Comparison of ENCODE assay signal across 8 cellular contexts in genomic region chr15:70466895-70467529, GRCh38.
DNase-seq lines count a peak whose midpoint lies in the region; ATAC-seq, FAIRE-seq and TF ChIP-seq lines count a peak whose summit lies in the region.

No MANE protein-coding gene starts in this region.

- DNase-seq in A549 (ENCODE audit: low read depth in 1 of 2, low spot score in 1 of 2) (peak; percentile 79 to 88), GF-D8 (lab: John Stamatoyannopoulos, UW) (peak; percentile 42), NAMALWA (ENCODE audit: low spot score) (peak; percentile 68), T-helper 17 cell (no peak), colonic mucosa (peak; percentile 52), lung (ENCODE audit: low spot score) (peak; percentile 48), thyroid gland (peak; percentile 54 to 60)

- CTCF ChIA-PET in A549 (lab: Yijun Ruan, JAX), result interaction anchor here (0.6 to 9.8 kb wide), 102 partner anchors 9 to 999 kb away, joined by 3 to 111 read pairs (median 4); partner anchors contain the start of gene TLE3

- peaks cover 16% of the 10 kb centered on the region for H3K4me1 Mint-ChIP-seq in T-helper 17 cell

- H3K9me3 ChIP-seq in A549 (no peaks in the 10 kb centered on the region), T-helper 17 cell (ENCODE audit: control insufficient read depth, low read length, poor library complexity, severe bottlenecking) (no peaks in the 10 kb centered on the region), colonic mucosa (no peaks in the 10 kb centered on the region), lung (ENCODE audit: control insufficient read depth in 2 of 2, insufficient read depth in 1 of 2, low read length in 1 of 2) (peaks cover 0 to 2% of the 10 kb centered on the region in 2 donors), thyroid gland (no peaks in the 10 kb centered on the region)

- H3K36me3 ChIP-seq in colonic mucosa (no peaks in the 10 kb centered on the region), lung (ENCODE audit: control insufficient read depth in 2 of 2, insufficient read depth in 2 of 2, low read length in 2 of 2) (no peaks in the 10 kb centered on the region), thyroid gland (no peaks in the 10 kb centered on the region)

- no peak overlapping the region for H3K4me3 ChIP-seq in A549
- H3K4me3 ChIP-seq in colonic mucosa, result no peak overlapping the region
- no peak overlapping the region for H3K4me3 ChIP-seq in lung
- H3K4me3 ChIP-seq in thyroid gland (replicated peaks in 1 of 3), result no peak overlapping the region

- no peak overlapping the region for H3K4me3 Mint-ChIP-seq in T-helper 17 cell

- TF ChIP-seq RAD21 in A549 (conservative IDR thresholded peaks at IDR 0.05 in 1 of 2, IDR thresholded peaks at IDR 0.05 in 1 of 2), result peak; percentile 81 to 84

- TF ChIP-seq CTCF in A549 (IDR thresholded peaks at IDR 0.05) (peak; percentile 84), colonic mucosa (IDR thresholded peaks at IDR 0.05) (peak; percentile 56), lung (IDR thresholded peaks at IDR 0.05; ENCODE audit: control extremely low read depth, extremely low read depth) (peak; percentile 30), thyroid gland (IDR thresholded peaks at IDR 0.05) (peak in 4 of 6 experiments; percentile 31 to 55 (median 46))

- no peak overlapping the region for H3K4me2 ChIP-seq in A549

- H3K27me3 Mint-ChIP-seq in T-helper 17 cell, result peaks cover 32% of the 10 kb centered on the region

- intact Hi-C loops in colonic mucosa (cut with DNase I) (loop anchor here (5.0 kb wide), 2 partner anchors 735 to 990 kb away; no protein-coding TSS in a partner anchor), thyroid gland (cut with DNase I) (no loop called here)

- H3K4me1 ChIP-seq in A549 (peaks cover 13% of the 10 kb centered on the region; the same call in 2 of the 3 replicates), colonic mucosa (no peaks in the 10 kb centered on the region), lung (ENCODE audit: control insufficient read depth in 2 of 2, insufficient read depth in 2 of 2, low read length in 2 of 2) (peaks cover 0 to 4% of the 10 kb centered on the region in 2 donors), thyroid gland (peaks cover 0 to 10% of the 10 kb centered on the region in 2 donors)

- H3K27ac ChIP-seq in A549 (0 out of 6 replicates have a peak overlapping the region, but pooled peaks of 1 of the 2 experiments have one; percentile 7), colonic mucosa (no peak overlapping the region), lung (ENCODE audit: low read depth in 1 of 2, low read length in 1 of 2) (no peak overlapping the region), thyroid gland (no peak overlapping the region)

- FAIRE-seq in A549 (lab: Jason Lieb, UNC), result peak; percentile 83

- no peak overlapping the region for H3K27ac Mint-ChIP-seq in T-helper 17 cell

- ATAC-seq in A549, result peak; percentile 93 to 96
- ATAC-seq in T-helper 17 cell, result peak; percentile 84
- no peak for ATAC-seq in lung (ENCODE audit: insufficient read depth, low FRiP score)
- no peak for ATAC-seq in HG03095 (IDR thresholded peaks at IDR 0.05; ENCODE audit: unreplicated experiment)

- no peaks in the 10 kb centered on the region for H3K27me3 ChIP-seq in colonic mucosa
- H3K27me3 ChIP-seq in lung (ENCODE audit: control insufficient read depth, insufficient read depth), result no peaks in the 10 kb centered on the region
- no peaks in the 10 kb centered on the region for H3K27me3 ChIP-seq in thyroid gland

- no peak for TF ChIP-seq EP300 in A549 (IDR thresholded peaks at IDR 0.05)

- POLR2A ChIA-PET in A549 (lab: Yijun Ruan, JAX), result interaction anchor here (0.6 to 1.6 kb wide), 2 partner anchors 113 to 370 kb away, joined by 3 to 6 read pairs; partner anchors contain the start of gene TLE3

- 30% methylated on average over 4 of the region's 4 CpGs for WGBS in A549 (ENCODE audit: missing lambda C conversion rate)
- WGBS in lung, 2 donors, result 41 to 43% methylated on average over 4 of the region's 4 CpGs
- WGBS in thyroid gland, 2 donors, result 35 to 47% methylated on average over 4 of the region's 4 CpGs

- TF ChIP-seq POLR2A in A549 (IDR thresholded peaks at IDR 0.05; ENCODE audit: low read length) (no peak), thyroid gland (IDR thresholded peaks at IDR 0.05) (no peak)

- H3K9ac ChIP-seq in colonic mucosa (ENCODE audit: low read depth in 2 of 2, low read length in 2 of 2), result no peak overlapping the region

- H3K36me3 Mint-ChIP-seq in T-helper 17 cell (ENCODE audit: low read depth), result no peaks in the 10 kb centered on the region

TF ChIP-seq in A549, 52 proteins besides CTCF, POLR2A, EP300 and RAD21:
- TF ChIP-seq BHLHE40 (IDR thresholded peaks at IDR 0.05; ENCODE audit: low read depth, low read length) (no peak), MAX (IDR thresholded peaks at IDR 0.05) (peak; percentile 13; the same call in 1 of the 2 replicates), SMC3 (IDR thresholded peaks at IDR 0.05) (peak; percentile 88)

Comparison
In these comparisons a context has a peak if more than half of its experiments do, and no peak if none do; other contexts are left out.
1. ATAC-seq: peak in A549 (2 of 2) and T-helper 17 cell (single experiment); none in lung (single experiment) and HG03095 (single experiment).
2. DNase-seq: peak in A549 (2 of 2), GF-D8 (single experiment), NAMALWA (single experiment), colonic mucosa (single experiment), lung (single experiment) and thyroid gland (2 of 2); none in T-helper 17 cell (0 of 3).
3. CTCF ChIP-seq: peak in every context shown above with its lines; median percentile 84 in A549; 56 in colonic mucosa; 46 in thyroid gland; 30 in lung.